Comparison of ENCODE assay signal across 8 cellular contexts in the genomic region with DNA sequence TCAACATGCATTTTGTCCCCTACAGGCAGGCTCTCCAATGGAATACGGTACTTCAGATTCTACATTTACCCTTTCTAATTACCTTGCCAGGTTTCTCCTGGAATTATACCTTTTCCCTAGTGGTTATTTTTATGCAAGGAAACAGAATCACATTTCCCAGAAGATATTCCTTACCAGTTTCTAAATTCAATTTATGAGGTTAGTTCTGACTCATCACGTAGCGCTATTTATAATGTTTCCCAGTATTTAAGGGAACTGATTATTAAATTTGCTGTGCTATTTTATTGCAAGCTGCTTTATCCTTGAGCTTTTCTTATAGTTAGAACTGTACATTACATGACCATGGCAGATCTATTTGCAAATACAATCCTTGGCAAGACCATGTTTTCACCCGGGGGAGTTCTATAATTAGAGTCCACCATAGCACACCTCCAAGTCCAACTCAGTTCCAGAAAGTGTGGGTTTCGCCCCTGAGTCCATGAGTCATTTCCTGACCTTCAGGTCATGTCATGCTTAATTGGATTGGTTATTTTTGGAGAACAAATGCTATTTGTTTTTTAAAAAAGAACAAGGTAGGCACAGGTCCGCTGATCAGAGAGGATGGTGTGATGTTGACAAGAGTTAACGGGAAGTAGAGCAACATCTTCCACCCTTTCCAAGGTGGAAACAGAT.
DNase-seq lines count a peak whose midpoint lies in the region; ATAC-seq and TF ChIP-seq lines count a peak whose summit lies in the region.

No MANE protein-coding gene starts in this region.

- no peak for TF ChIP-seq CTCF in osteocyte (IDR thresholded peaks at IDR 0.05)

- peaks cover 12% of the 10 kb centered on the region for H3K36me3 Mint-ChIP-seq in osteocyte (ENCODE audit: unreplicated experiment)
- H3K36me3 Mint-ChIP-seq in activated T-helper 1 cell treated with anti-CD3 and anti-CD28 coated beads, Interleukin-12 subunit alpha, Interleukin-12 subunit beta, Interleukin-2, Interleukin-4 antibody, amounts not matched to agents 30 ng/mL and 10 ng/mL and 1 ng/mL, durations not matched to agents 14 hours and 24 hours and 36 hours (ENCODE audit: low read depth), result no peaks in the 10 kb centered on the region

- no peaks in the 10 kb centered on the region for H3K9me3 ChIP-seq in SK-N-MC (ENCODE audit: low read depth, low read length)

- H3K9me3 Mint-ChIP-seq in osteocyte (ENCODE audit: unreplicated experiment), result peaks cover 16% of the 10 kb centered on the region
- H3K9me3 Mint-ChIP-seq in activated T-helper 1 cell treated with anti-CD3 and anti-CD28 coated beads, Interleukin-12 subunit alpha, Interleukin-12 subunit beta, Interleukin-2, Interleukin-4 antibody, amounts not matched to agents 30 ng/mL and 10 ng/mL and 1 ng/mL, durations not matched to agents 14 hours and 24 hours and 36 hours, result no peaks in the 10 kb centered on the region

- H3K27ac ChIP-seq in SK-N-MC, result peak overlapping the region; percentile 50

- no peak overlapping the region for H3K9ac ChIP-seq in SK-N-MC (ENCODE audit: insufficient read length)

- no peaks in the 10 kb centered on the region for H3K27me3 Mint-ChIP-seq in osteocyte (ENCODE audit: unreplicated experiment)
- H3K27me3 Mint-ChIP-seq in activated T-helper 1 cell treated with anti-CD3 and anti-CD28 coated beads, Interleukin-12 subunit alpha, Interleukin-12 subunit beta, Interleukin-2, Interleukin-4 antibody, amounts not matched to agents 30 ng/mL and 10 ng/mL and 1 ng/mL, durations not matched to agents 14 hours and 24 hours and 36 hours (ENCODE audit: insufficient read depth), result peaks cover 5% of the 10 kb centered on the region

- intact Hi-C loops in activated T-helper 1 cell treated with anti-CD3 and anti-CD28 coated beads, Interleukin-12 subunit alpha, Interleukin-12 subunit beta, Interleukin-2, Interleukin-4 antibody, amounts not matched to agents 30 ng/mL and 10 ng/mL and 1 ng/mL, durations not matched to agents 14 hours and 24 hours and 36 hours (cut with micrococcal nuclease), result no loop called here

- H3K4me1 Mint-ChIP-seq in osteocyte (ENCODE audit: unreplicated experiment), result peaks cover 62% of the 10 kb centered on the region
- no peaks in the 10 kb centered on the region for H3K4me1 Mint-ChIP-seq in activated T-helper 1 cell treated with anti-CD3 and anti-CD28 coated beads, Interleukin-12 subunit alpha, Interleukin-12 subunit beta, Interleukin-2, Interleukin-4 antibody, amounts not matched to agents 30 ng/mL and 10 ng/mL and 1 ng/mL, durations not matched to agents 14 hours and 24 hours and 36 hours (ENCODE audit: low read depth)

- ATAC-seq in GM18517 (IDR thresholded peaks at IDR 0.05; ENCODE audit: unreplicated experiment) (peak; percentile 74), HG02759 (IDR thresholded peaks at IDR 0.05; ENCODE audit: unreplicated experiment) (peak; percentile 82)

- H3K27ac Mint-ChIP-seq in osteocyte (ENCODE audit: unreplicated experiment), result peak overlapping the region; percentile 71
- H3K27ac Mint-ChIP-seq in activated T-helper 1 cell treated with anti-CD3 and anti-CD28 coated beads, Interleukin-12 subunit alpha, Interleukin-12 subunit beta, Interleukin-2, Interleukin-4 antibody, amounts not matched to agents 30 ng/mL and 10 ng/mL and 1 ng/mL, durations not matched to agents 14 hours and 24 hours and 36 hours, result no peak overlapping the region

- H3K4me3 ChIP-seq in SK-N-MC, result no peak overlapping the region

- H3K4me3 Mint-ChIP-seq in osteocyte (ENCODE audit: unreplicated experiment), result no peak overlapping the region
- H3K4me3 Mint-ChIP-seq in activated T-helper 1 cell treated with anti-CD3 and anti-CD28 coated beads, Interleukin-12 subunit alpha, Interleukin-12 subunit beta, Interleukin-2, Interleukin-4 antibody, amounts not matched to agents 30 ng/mL and 10 ng/mL and 1 ng/mL, durations not matched to agents 14 hours and 24 hours and 36 hours, result no peak overlapping the region

- H3K36me3 ChIP-seq in SK-N-MC (ENCODE audit: insufficient read depth, low read length), result peaks cover 5% of the 10 kb centered on the region

- DNase-seq in SK-N-MC (ENCODE audit: low read depth, low spot score) (no peak), osteocyte (ENCODE audit: extremely low spot score, unreplicated experiment) (no peak), NOMO-1 treated with dmso at 0.1 percent for 144 hours (lab: John Stamatoyannopoulos, UW; ENCODE audit: unreplicated experiment) (no peak), amygdala (lab: John Stamatoyannopoulos, UW) (no peak), KG1 (lab: John Stamatoyannopoulos, UW) (no peak)
- no peak for DNase-seq in activated T-helper 1 cell treated with anti-CD3 and anti-CD28 coated beads, Interleukin-12 subunit alpha, Interleukin-12 subunit beta, Interleukin-2, Interleukin-4 antibody, amounts not matched to agents 30 ng/mL and 10 ng/mL and 1 ng/mL, durations not matched to agents 14 hours and 24 hours and 36 hours (ENCODE audit: low spot score)
